In genomic region chr7:100156331-100157068, GRCh38 we compare ENCODE assay signal across 9 cellular contexts. TPM values are rescaled to one million over a fixed set of nuclear protein-coding genes. Genes with fewer than 3 reads are reported as not detected.
DNase-seq lines count a peak whose midpoint lies in the region; ATAC-seq, FAIRE-seq and TF ChIP-seq lines count a peak whose summit lies in the region.
"Had no signal": no experiment of that assay in that cellular context is flagged by ENCODE, and none has a peak within 500 bp of the region (broad histone marks: within the 10 kb centered on the region; RNA-seq: fewer than 3 reads in every experiment).

No MANE protein-coding gene starts in this region.

- H3K4me2 ChIP-seq in SU-DHL-6 (ENCODE audit: low read depth, low read length, poor library complexity, severe bottlenecking): peak overlapping the region; percentile 89

- no peak for FAIRE-seq in pancreas (lab: Jason Lieb, UNC)

- no peaks in the 10 kb centered on the region for H3K9me3 ChIP-seq in SU-DHL-6 (ENCODE audit: insufficient read depth, low read length)
- no peaks in the 10 kb centered on the region for H3K9me3 ChIP-seq in esophagus muscularis mucosa
- H3K9me3 ChIP-seq in pancreas: no peaks in the 10 kb centered on the region

- H3K27ac ChIP-seq in SU-DHL-6 (ENCODE audit: low read depth, low read length): peak overlapping the region; percentile 70
- peak overlapping the region in 3 of 4 donors; percentile 77 to 89 (median 80) for H3K27ac ChIP-seq in esophagus muscularis mucosa (replicated peaks in 1 of 4)
- H3K27ac ChIP-seq in pancreas: no peak overlapping the region

- H3K36me3 Mint-ChIP-seq in activated CD8-positive, alpha-beta memory T cell treated with anti-CD3 and anti-CD28 coated beads, Interleukin-2, amount 10 ng/mL, durations not matched to agents 7 days and 5 days: peaks cover 35% of the 10 kb centered on the region

- 77% methylated on average over 16 of the region's 16 CpGs for WGBS in esophagus muscularis mucosa
- 87 to 92% methylated on average over 16 of the region's 16 CpGs for WGBS in pancreas, 2 donors

- H3K9me3 Mint-ChIP-seq in activated CD8-positive, alpha-beta memory T cell treated with anti-CD3 and anti-CD28 coated beads, Interleukin-2, amount 10 ng/mL, durations not matched to agents 7 days and 5 days (ENCODE audit: low read depth): no peaks in the 10 kb centered on the region

- no peak for TF ChIP-seq POLR2A in esophagus muscularis mucosa (IDR thresholded peaks at IDR 0.05; ENCODE audit: low read depth)

- peaks cover 48% of the 10 kb centered on the region for H3F3A ChIP-seq in SU-DHL-6 (ENCODE audit: insufficient read depth)

- TF ChIP-seq CTCF in SU-DHL-6 (IDR thresholded peaks at IDR 0.05; ENCODE audit: insufficient read depth, low read length, poor library complexity, severe bottlenecking) (no peak), esophagus muscularis mucosa (IDR thresholded peaks at IDR 0.05) (no peak), pancreas (IDR thresholded peaks at IDR 0.05) (no peak)

- H3K9me2 ChIP-seq in SU-DHL-6 (replicated peaks; ENCODE audit: insufficient read depth, low read length): no peaks in the 10 kb centered on the region

- no peaks in the 10 kb centered on the region for H3K27me3 Mint-ChIP-seq in activated CD8-positive, alpha-beta memory T cell treated with anti-CD3 and anti-CD28 coated beads, Interleukin-2, amount 10 ng/mL, durations not matched to agents 7 days and 5 days

- H4K20me1 ChIP-seq in SU-DHL-6 (ENCODE audit: low read depth, low read length): no peaks in the 10 kb centered on the region

- H3K4me3 ChIP-seq in SU-DHL-6 (ENCODE audit: insufficient read depth, low read length, poor library complexity, severe bottlenecking): peak overlapping the region; percentile 95
- H3K4me3 ChIP-seq in esophagus muscularis mucosa: no peak overlapping the region
- no peak overlapping the region for H3K4me3 ChIP-seq in pancreas

- peak overlapping the region; percentile 57 for H3K4me3 Mint-ChIP-seq in activated CD8-positive, alpha-beta memory T cell treated with anti-CD3 and anti-CD28 coated beads, Interleukin-2, amount 10 ng/mL, durations not matched to agents 7 days and 5 days

- peaks cover 17 to 56% (median 29%) of the 10 kb centered on the region in 4 donors for H3K4me1 ChIP-seq in esophagus muscularis mucosa
- H3K4me1 ChIP-seq in pancreas: peaks cover 0 to 6% (median 0%) of the 10 kb centered on the region in 3 donors

- H3K79me2 ChIP-seq in SU-DHL-6 (ENCODE audit: insufficient read depth, low read length): peaks cover 13% of the 10 kb centered on the region

- ATAC-seq in activated CD8-positive, alpha-beta memory T cell treated with anti-CD3 and anti-CD28 coated beads, Interleukin-2, amount 10 ng/mL, durations not matched to agents 7 days and 5 days: no peak
- ATAC-seq in stimulated activated naive CD8-positive, alpha-beta T cell treated with anti-CD3 and anti-CD28 coated beads, Interleukin-15, Interleukin-2, amounts not matched to agents 100 U/mL and 50 U/mL, for 24 hours: peak; percentile 60
- ATAC-seq in GM21737 (IDR thresholded peaks at IDR 0.05; ENCODE audit: unreplicated experiment) (no peak), pancreas (no peak)

- TF ChIP-seq EP300 in esophagus muscularis mucosa (IDR thresholded peaks at IDR 0.05): no peak

- peaks cover 56% of the 10 kb centered on the region for H3K4me1 Mint-ChIP-seq in activated CD8-positive, alpha-beta memory T cell treated with anti-CD3 and anti-CD28 coated beads, Interleukin-2, amount 10 ng/mL, durations not matched to agents 7 days and 5 days

- H3K27me3 ChIP-seq in SU-DHL-6 (ENCODE audit: low read length) (no peaks in the 10 kb centered on the region), esophagus muscularis mucosa (no peaks in the 10 kb centered on the region), pancreas (no peaks in the 10 kb centered on the region)

- H2AFZ ChIP-seq in SU-DHL-6 (ENCODE audit: low read depth, low read length, severe bottlenecking): no peak overlapping the region

- H3K9ac ChIP-seq in SU-DHL-6 (ENCODE audit: low read length): peak overlapping the region; percentile 92

- no peak for DNase-seq in activated CD8-positive, alpha-beta memory T cell treated with anti-CD3 and anti-CD28 coated beads, Interleukin-2, amount 10 ng/mL, durations not matched to agents 7 days and 5 days
- no peak for DNase-seq in activated CD8-positive, alpha-beta memory T cell treated with anti-CD3 and anti-CD28 coated beads, Interleukin-2, amount 50 U/mL, for 4 hours
- no peak for DNase-seq in esophagus muscularis mucosa (ENCODE audit: extremely low spot score)
- peak; percentile 52 for DNase-seq in stimulated activated naive CD8-positive, alpha-beta T cell treated with anti-CD3 and anti-CD28 coated beads, Interleukin-15, Interleukin-2, amounts not matched to agents 100 U/mL and 50 U/mL, for 24 hours
- no peak for DNase-seq in pancreas
- DNase-seq in iPS-NIHi11 (ENCODE audit: low spot score): no peak
- DNase-seq: activated CD8-positive, alpha-beta memory T cell treated with anti-CD3 and anti-CD28 coated beads for 24 hours had no signal

- CTCF ChIA-PET in activated CD8-positive, alpha-beta memory T cell treated with anti-CD3 and anti-CD28 coated beads, Interleukin-2, amount 10 ng/mL, durations not matched to agents 7 days and 5 days (lab: Charles Lee): interaction anchor here (0.8 to 9.7 kb wide), 3 partner anchors 25 to 61 kb away, joined by 3 to 61 read pairs (median 19); no protein-coding TSS in a partner anchor

- peak overlapping the region; percentile 67 for H3K27ac Mint-ChIP-seq in activated CD8-positive, alpha-beta memory T cell treated with anti-CD3 and anti-CD28 coated beads, Interleukin-2, amount 10 ng/mL, durations not matched to agents 7 days and 5 days

- H3K36me3 ChIP-seq in SU-DHL-6 (ENCODE audit: low read length) (no peaks in the 10 kb centered on the region), esophagus muscularis mucosa (peaks cover 19 to 54% (median 40%) of the 10 kb centered on the region in 4 donors), pancreas (no peaks in the 10 kb centered on the region)

- intact Hi-C loops in esophagus muscularis mucosa (cut with DNase I): no loop called here
- intact Hi-C loops in pancreas (cut with DNase I): no loop called here

RNA-seq across cellular contexts. Expression of gene TRAPPC14, which starts 2.0 kb away (rescaled TPM):
- total RNA-seq in activated CD8-positive, alpha-beta memory T cell treated with anti-CD3 and anti-CD28 coated beads, Interleukin-2, amount 10 ng/mL, durations not matched to agents 7 days and 5 days: 10 to 100 TPM; 36.8 to 43.5 TPM
- total RNA-seq in esophagus muscularis mucosa: 1 to 10 TPM; 5.5 to 8.8 (median 6.8) TPM
- 10 to 100 TPM in 2 of 6 donors, 1 to 10 TPM in 4; 5.1 to 15.7 (median 8.8) TPM for total RNA-seq in pancreas
- 10 to 100 TPM; 32.1 to 34.6 TPM for polyA plus RNA-seq in pancreas

RNA-seq across cellular contexts. Expression of gene LAMTOR4, which starts 7.8 kb away (rescaled TPM):
- total RNA-seq in activated CD8-positive, alpha-beta memory T cell treated with anti-CD3 and anti-CD28 coated beads, Interleukin-2, amount 10 ng/mL, durations not matched to agents 7 days and 5 days: 100 to 1,000 TPM; 119 to 151 TPM
- 100 to 1,000 TPM; 117 to 184 (median 152) TPM for total RNA-seq in esophagus muscularis mucosa
- total RNA-seq in pancreas: 10 to 100 TPM; 43.8 to 57.3 (median 51.8) TPM
- polyA plus RNA-seq in pancreas: 100 to 1,000 TPM; 147 to 209 TPM

RNA-seq across cellular contexts. Expression of gene GAL3ST4, which starts 11.9 kb away (rescaled TPM):
- total RNA-seq in activated CD8-positive, alpha-beta memory T cell treated with anti-CD3 and anti-CD28 coated beads, Interleukin-2, amount 10 ng/mL, durations not matched to agents 7 days and 5 days: 1 to 10 TPM in 1 of 2 experiments, under 1 TPM in 1; 0.61 to 1.4 TPM
- total RNA-seq in esophagus muscularis mucosa (1 to 10 TPM; 1.6 to 7.3 (median 2.8) TPM), pancreas (1 to 10 TPM in 2 of 6 donors, under 1 TPM in 4; 0.28 to 8.9 (median 0.69) TPM)
- under 1 TPM; 0.45 to 0.65 TPM for polyA plus RNA-seq in pancreas

RNA-seq across cellular contexts. Expression of gene GPC2, which starts 20.7 kb away (rescaled TPM):
- 1 to 10 TPM; 2.9 to 6.2 TPM for total RNA-seq in activated CD8-positive, alpha-beta memory T cell treated with anti-CD3 and anti-CD28 coated beads, Interleukin-2, amount 10 ng/mL, durations not matched to agents 7 days and 5 days
- 1 to 10 TPM in 1 of 4 donors, under 1 TPM in 3; 0.33 to 1.0 (median 0.71) TPM for total RNA-seq in esophagus muscularis mucosa
- 1 to 10 TPM in 1 of 6 donors, under 1 TPM in 5; 0.12 to 2.5 (median 0.51) TPM for total RNA-seq in pancreas
- under 1 TPM; 0.59 to 0.68 TPM for polyA plus RNA-seq in pancreas

RNA-seq across cellular contexts. Expression of gene STAG3, which starts 21.2 kb away (rescaled TPM):
- total RNA-seq in activated CD8-positive, alpha-beta memory T cell treated with anti-CD3 and anti-CD28 coated beads, Interleukin-2, amount 10 ng/mL, durations not matched to agents 7 days and 5 days: 10 to 100 TPM in 1 of 2 experiments, 1 to 10 TPM in 1; 8.1 to 20.2 TPM
- under 1 TPM in 3 of 4 donors, not detected in 1; 0.13 to 0.92 (median 0.50) TPM for total RNA-seq in esophagus muscularis mucosa
- 1 to 10 TPM in 2 of 6 donors, under 1 TPM in 4; 0.19 to 1.2 (median 0.94) TPM for total RNA-seq in pancreas
- polyA plus RNA-seq in pancreas: under 1 TPM; 0.99 TPM

Comparison
In these comparisons a context has a peak if more than half of its experiments do, and no peak if none do; other contexts are left out.
1. H3K27ac ChIP-seq: peak in SU-DHL-6 (single experiment) and esophagus muscularis mucosa (3 of 4); none in pancreas (0 of 4).